In the genomic region with DNA sequence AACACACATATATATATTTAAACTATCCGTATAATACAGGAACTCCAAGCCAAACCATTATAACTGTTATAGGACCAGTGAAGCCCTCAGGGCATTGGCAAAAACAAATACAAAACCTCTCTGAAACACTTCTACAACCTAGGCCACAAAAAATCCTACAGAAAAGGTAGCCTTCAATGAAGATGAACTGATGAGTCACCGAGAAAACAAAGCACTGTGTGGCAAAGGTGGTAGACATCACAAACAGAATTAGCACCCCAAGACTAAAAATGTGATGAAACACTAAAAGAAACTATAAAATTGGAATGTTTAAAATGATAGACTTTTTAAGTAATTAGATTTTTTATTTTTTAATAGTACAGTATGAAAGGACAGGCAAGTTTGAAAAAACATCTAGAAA, we compare ENCODE assay signal across 1 cellular context.
TF ChIP-seq lines count a peak whose summit lies in the region.

No MANE protein-coding gene starts in this region.

TF ChIP-seq in K562, 482 proteins besides CTCF, POLR2A, EP300 and RAD21:
- TF ChIP-seq, protein P1, sequence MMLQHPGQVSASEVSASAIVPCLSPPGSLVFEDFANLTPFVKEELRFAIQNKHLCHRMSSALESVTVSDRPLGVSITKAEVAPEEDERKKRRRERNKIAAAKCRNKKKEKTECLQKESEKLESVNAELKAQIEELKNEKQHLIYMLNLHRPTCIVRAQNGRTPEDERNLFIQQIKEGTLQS (IDR thresholded peaks at IDR 0.05) = peak; percentile 29; the same call in 1 of the 2 replicates
- TF ChIP-seq, protein P1 (CRISPR knock-in tag; conservative IDR thresholded peaks at IDR 0.05) = no peak
- TF ChIP-seq NR3C1 (CRISPR knock-in tag; IDR thresholded peaks at IDR 0.05) (no peak), KAT2B (IDR thresholded peaks at IDR 0.05; ENCODE audit: low read depth, low read length) (no peak)
